In the genomic region with DNA sequence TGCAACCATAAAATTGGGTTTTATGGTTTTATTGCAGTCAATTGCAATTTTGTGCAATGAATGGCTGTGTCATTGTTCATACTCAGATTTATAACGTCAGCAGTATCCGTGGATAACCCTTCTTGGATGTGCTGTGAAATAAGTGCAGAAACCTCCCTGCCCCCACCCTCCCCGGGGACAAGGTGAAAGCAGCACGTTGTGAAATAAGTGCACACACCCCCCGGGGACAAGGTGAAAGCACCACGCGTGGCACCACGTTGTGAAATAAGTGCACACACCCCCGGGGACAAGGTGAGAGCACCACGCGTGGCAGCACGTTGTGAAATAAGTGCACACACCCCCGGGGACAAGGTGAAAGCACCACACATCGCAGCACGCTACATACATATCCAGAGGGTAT, we compare ENCODE assay signal across 22 cellular contexts.
"Had no signal": no experiment of that assay in that cellular context is flagged by ENCODE, and none has a peak within 500 bp of the region (broad histone marks: within the 10 kb centered on the region; RNA-seq: fewer than 3 reads in every experiment).

No MANE protein-coding gene starts in this region.

- H3K4me1 Mint-ChIP-seq: activated CD4-positive, alpha-beta T cell treated with anti-CD3 and anti-CD28 coated beads, Interleukin-2, amount 10 ng/mL, durations not matched to agents 7 days and 5 days; activated CD8-positive, alpha-beta memory T cell treated with anti-CD3 and anti-CD28 coated beads, Interleukin-2, amount 10 ng/mL, durations not matched to agents 7 days and 5 days; activated naive CD4-positive, alpha-beta T cell treated with anti-CD3 and anti-CD28 coated beads, Interleukin-2, amount 50 U/mL, for 24 hours had no signal

- H3K4me3 ChIP-seq: gastrocnemius medialis, lower lobe of right lung, sigmoid colon, upper lobe of right lung had no signal

- H3K27me3 Mint-ChIP-seq: activated CD4-positive, alpha-beta T cell treated with anti-CD3 and anti-CD28 coated beads, Interleukin-2, amount 10 ng/mL, durations not matched to agents 7 days and 5 days; activated CD8-positive, alpha-beta memory T cell treated with anti-CD3 and anti-CD28 coated beads, Interleukin-2, amount 10 ng/mL, durations not matched to agents 7 days and 5 days; activated CD8-positive, alpha-beta T cell treated with anti-CD3 and anti-CD28 coated beads for 36 hours; activated naive CD4-positive, alpha-beta T cell treated with anti-CD3 and anti-CD28 coated beads, Interleukin-2, amount 50 U/mL, for 24 hours; brain; dendritic cell treated with granulocyte-macrophage colony-stimulating factor and Interleukin-4, amounts not matched to agents 40 ng/mL and 50 ng/mL, for 4 days; naive thymus-derived CD8-positive, alpha-beta T cell; progenitor cell of endocrine pancreas had no signal

- H3K4me1 ChIP-seq: gastrocnemius medialis, lower lobe of right lung, sigmoid colon, upper lobe of right lung had no signal

- H3K27me3 ChIP-seq: gastrocnemius medialis, sigmoid colon, upper lobe of right lung had no signal

- H3K9me3 Mint-ChIP-seq: activated CD4-positive, alpha-beta T cell treated with anti-CD3 and anti-CD28 coated beads, Interleukin-2, amount 10 ng/mL, durations not matched to agents 7 days and 5 days; activated CD8-positive, alpha-beta T cell treated with anti-CD3 and anti-CD28 coated beads for 36 hours; activated naive CD4-positive, alpha-beta T cell treated with anti-CD3 and anti-CD28 coated beads, Interleukin-2, amount 50 U/mL, for 24 hours; brain; dendritic cell treated with granulocyte-macrophage colony-stimulating factor and Interleukin-4, amounts not matched to agents 40 ng/mL and 50 ng/mL, for 4 days; naive thymus-derived CD8-positive, alpha-beta T cell had no signal

- H3K36me3 Mint-ChIP-seq: activated CD8-positive, alpha-beta memory T cell treated with anti-CD3 and anti-CD28 coated beads, Interleukin-2, amount 10 ng/mL, durations not matched to agents 7 days and 5 days had no signal

- DNase-seq: activated CD4-positive, alpha-beta T cell treated with anti-CD3 and anti-CD28 coated beads, Interleukin-2, amount 10 ng/mL, durations not matched to agents 7 days and 5 days; activated CD4-positive, CD25-positive, alpha-beta regulatory T cell treated with anti-CD3 and anti-CD28 coated beads, Interleukin-2, amount 50 U/mL, for 72 hours; activated CD8-positive, alpha-beta memory T cell treated with anti-CD3 and anti-CD28 coated beads, Interleukin-2, amount 10 ng/mL, durations not matched to agents 7 days and 5 days; activated CD8-positive, alpha-beta T cell treated with anti-CD3 and anti-CD28 coated beads for 36 hours; activated effector memory CD4-positive, alpha-beta T cell treated with anti-CD3 and anti-CD28 coated beads, Interleukin-2, amount 50 U/mL, for 16 hours; activated T-cell treated with anti-CD3 and anti-CD28 coated beads for 4 hours; aorta; effector CD4-positive, alpha-beta T cell; gastrocnemius medialis; left cardiac atrium; lower lobe of right lung; naive thymus-derived CD8-positive, alpha-beta T cell; retina; sigmoid colon; stimulated activated CD4-positive, alpha-beta T cell treated with anti-CD3 and anti-CD28 coated beads, Interleukin-4, amount 100 ng/mL, for 24 hours; stimulated activated naive CD4-positive, alpha-beta T cell treated with Interleukin-2 at 50 U/mL for 16 hours; upper lobe of right lung had no signal

- ATAC-seq: activated CD8-positive, alpha-beta memory T cell treated with anti-CD3 and anti-CD28 coated beads, Interleukin-2, amount 10 ng/mL, durations not matched to agents 7 days and 5 days; activated CD8-positive, alpha-beta T cell treated with anti-CD3 and anti-CD28 coated beads for 36 hours; gastrocnemius medialis; lower lobe of right lung; naive thymus-derived CD8-positive, alpha-beta T cell; upper lobe of right lung had no signal

- H3K27ac ChIP-seq: gastrocnemius medialis, lower lobe of right lung, sigmoid colon, upper lobe of right lung, VCaP had no signal

- H3K9me3 ChIP-seq: gastrocnemius medialis, lower lobe of right lung, sigmoid colon, upper lobe of right lung had no signal

- H3K4me3 Mint-ChIP-seq: activated CD4-positive, alpha-beta T cell treated with anti-CD3 and anti-CD28 coated beads, Interleukin-2, amount 10 ng/mL, durations not matched to agents 7 days and 5 days; activated CD8-positive, alpha-beta memory T cell treated with anti-CD3 and anti-CD28 coated beads, Interleukin-2, amount 10 ng/mL, durations not matched to agents 7 days and 5 days; activated CD8-positive, alpha-beta T cell treated with anti-CD3 and anti-CD28 coated beads for 36 hours; activated naive CD4-positive, alpha-beta T cell treated with anti-CD3 and anti-CD28 coated beads, Interleukin-2, amount 50 U/mL, for 24 hours; brain; dendritic cell treated with granulocyte-macrophage colony-stimulating factor and Interleukin-4, amounts not matched to agents 40 ng/mL and 50 ng/mL, for 4 days; naive thymus-derived CD8-positive, alpha-beta T cell had no signal

- H3K27ac Mint-ChIP-seq: activated CD4-positive, alpha-beta T cell treated with anti-CD3 and anti-CD28 coated beads, Interleukin-2, amount 10 ng/mL, durations not matched to agents 7 days and 5 days; activated CD8-positive, alpha-beta memory T cell treated with anti-CD3 and anti-CD28 coated beads, Interleukin-2, amount 10 ng/mL, durations not matched to agents 7 days and 5 days; activated CD8-positive, alpha-beta T cell treated with anti-CD3 and anti-CD28 coated beads for 36 hours; activated naive CD4-positive, alpha-beta T cell treated with anti-CD3 and anti-CD28 coated beads, Interleukin-2, amount 50 U/mL, for 24 hours; brain; dendritic cell treated with granulocyte-macrophage colony-stimulating factor and Interleukin-4, amounts not matched to agents 40 ng/mL and 50 ng/mL, for 4 days; naive thymus-derived CD8-positive, alpha-beta T cell; progenitor cell of endocrine pancreas had no signal
